ENCODE assay signal across 8 cellular contexts in the genomic region with DNA sequence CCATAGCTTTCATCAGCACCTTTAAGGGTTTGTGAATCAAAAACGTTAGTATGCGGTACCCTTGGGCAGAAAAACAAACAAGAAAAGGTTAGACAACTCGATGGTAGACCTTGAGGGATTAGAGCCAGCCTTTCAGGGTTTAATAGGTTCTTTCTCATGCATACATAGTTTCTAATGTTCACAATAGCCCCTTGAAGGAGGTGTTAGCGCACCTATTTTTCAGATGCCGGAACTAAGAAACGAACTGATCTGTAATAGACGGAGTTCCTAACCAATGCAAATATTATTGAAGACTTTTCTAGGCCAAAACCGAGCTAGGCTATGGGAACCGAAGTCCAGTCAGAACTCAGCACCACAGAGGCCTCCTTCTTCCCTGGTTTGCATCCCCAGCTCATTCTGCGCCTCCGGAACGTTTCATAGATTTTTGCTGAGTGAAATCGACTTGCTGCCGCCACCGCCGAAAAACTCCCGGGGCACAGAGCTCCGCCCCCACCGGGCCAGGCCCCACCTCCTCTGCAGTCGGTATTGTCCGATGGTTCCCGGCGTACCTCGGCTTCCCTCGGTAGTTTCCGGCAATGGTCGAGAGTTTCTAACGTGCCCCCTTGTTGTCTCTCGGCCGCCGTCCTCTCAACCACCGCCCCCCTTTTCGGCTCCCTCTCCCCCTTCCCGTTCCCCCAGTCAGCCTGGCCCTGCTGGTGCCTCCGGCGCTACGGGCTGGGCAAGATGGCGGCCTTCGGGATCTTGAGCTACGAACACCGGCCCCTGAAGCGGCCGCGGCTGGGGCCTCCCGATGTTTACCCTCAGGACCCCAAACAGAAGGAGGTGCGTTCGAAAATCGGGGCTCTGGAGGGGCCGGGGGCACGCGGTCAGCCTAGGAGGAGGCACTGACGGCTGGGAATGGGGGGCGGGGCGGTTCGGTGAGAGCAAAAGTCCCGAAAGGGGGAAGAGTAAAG. TPM values are rescaled to one million over a fixed set of nuclear protein-coding genes. Genes with fewer than 3 reads are reported as not detected.
DNase-seq lines count a peak whose midpoint lies in the region; ATAC-seq, FAIRE-seq and TF ChIP-seq lines count a peak whose summit lies in the region.

A gene (plus strand): TSS at position 565 of the 953 bp plus-strand sequence. CDS start 159 bp downstream, at position 724.

- H3K27me3 ChIP-seq in right atrium auricular region = no peaks in the 10 kb centered on the region

- TF ChIP-seq POLR2A in GM12892 (IDR thresholded peaks at IDR 0.05; ENCODE audit: low read depth, low read length) = peak; percentile 61; the same call in 1 of the 2 replicates

- peak within 1 kb of the TSS; percentile 60 to 62 for H3K4me3 ChIP-seq in right atrium auricular region
- H3K4me3 ChIP-seq in urinary bladder (ENCODE audit: low read depth, low read length) = peak within 1 kb of the TSS; percentile 67

- intact Hi-C loops in T-helper 2 cell treated with Interferon-gamma antibody and Interleukin-4, amounts not matched to agents 100 ng/mL and 5 ng/mL, for 36 hours (cut with micrococcal nuclease) = loop anchor here (2.0 to 10.0 kb wide), 2 partner anchors 16 to 246 kb away; a partner anchor contains a TSS

- peak; percentile 80 for FAIRE-seq in GM12892 (lab: Jason Lieb, UNC)

- H3K9me3 ChIP-seq in right atrium auricular region = no peaks in the 10 kb centered on the region

- H3K27ac ChIP-seq in right atrium auricular region (peak within 1 kb of the TSS; percentile 84 to 85), urinary bladder (ENCODE audit: low read depth) (peak within 1 kb of the TSS; percentile 84)

- TF ChIP-seq CTCF in right atrium auricular region (IDR thresholded peaks at IDR 0.05) = no peak

- H3K36me3 ChIP-seq in right atrium auricular region (peaks cover 27% of the 10 kb centered on the region), urinary bladder (ENCODE audit: insufficient read depth) (peaks cover 6% of the 10 kb centered on the region)

- WGBS in urinary bladder = 1% methylated on average over 56 of the region's 56 CpGs

- DNase-seq in GM12892 (ENCODE audit: insufficient read length) (peak; percentile 66), NCI-H146 (lab: John Stamatoyannopoulos, UW) (peak; percentile 84), anterior cingulate cortex (lab: John Stamatoyannopoulos, UW) (peak; percentile 13 to 89 (median 76)), right atrium auricular region (ENCODE audit: low spot score) (peak; percentile 78), pulmonary artery endothelial cell (ENCODE audit: low read depth, low spot score) (peak; percentile 33)

- ATAC-seq in HG02798 (IDR thresholded peaks at IDR 0.05; ENCODE audit: poor library complexity, unreplicated experiment) = peak; percentile 97

- peaks cover 0 to 6% of the 10 kb centered on the region in 2 donors for H3K4me1 ChIP-seq in right atrium auricular region
- H3K4me1 ChIP-seq in urinary bladder (ENCODE audit: insufficient read depth) = no peaks in the 10 kb centered on the region

RNA-seq across cellular contexts. Expression of the gene that starts here (rescaled TPM):
- 11.9 TPM for polyA plus RNA-seq in GM12892 (2012; ENCODE audit: missing spikeins)
- 54.7 and 63.0 TPM in 2 replicates for total RNA-seq in T-helper 2 cell treated with Interferon-gamma antibody and Interleukin-4, amounts not matched to agents 100 ng/mL and 5 ng/mL, for 36 hours
- total RNA-seq in right atrium auricular region (10 to 100 TPM; 14.8 to 25.5 TPM), pulmonary artery endothelial cell (18.3 and 27.8 TPM in 2 replicates), urinary bladder (36.6 TPM)
- polyA plus RNA-seq in urinary bladder = 17.7 TPM

Comparison
In these comparisons a context has a peak if more than half of its experiments do, and no peak if none do; other contexts are left out.
1. Peak in every context shown above with its lines: DNase-seq, ATAC-seq, H3K4me3 ChIP-seq and H3K27ac ChIP-seq.
2. DNase-seq: peak in every context shown above with its lines; median percentile 84 in NCI-H146; 78 in right atrium auricular region; 76 in anterior cingulate cortex; 66 in GM12892; 33 in pulmonary artery endothelial cell.